In genomic region chr17:81564778-81565177, GRCh38 we compare ENCODE assay signal across 1 cellular context.
TF ChIP-seq lines count a peak whose summit lies in the region.

No MANE protein-coding gene starts in this region.

TF ChIP-seq in IMR-90, 13 proteins besides CTCF, POLR2A, EP300 and RAD21:
- TF ChIP-seq USF2 (IDR thresholded peaks at IDR 0.05; ENCODE audit: low read depth, low read length) (no peak), SMC3 (IDR thresholded peaks at IDR 0.05; ENCODE audit: low read depth, low read length) (no peak), CEBPB (IDR thresholded peaks at IDR 0.05; ENCODE audit: low read depth, low read length) (no peak), RCOR1 (IDR thresholded peaks at IDR 0.05; ENCODE audit: insufficient replicate concordance, low read length) (no peak), BHLHE40 (IDR thresholded peaks at IDR 0.05; ENCODE audit: low read depth, low read length) (no peak), MAFK (IDR thresholded peaks at IDR 0.05; ENCODE audit: low read depth, low read length) (no peak), MAZ (IDR thresholded peaks at IDR 0.05; ENCODE audit: borderline replicate concordance, low read depth, low read length) (no peak), FOS (IDR thresholded peaks at IDR 0.05; ENCODE audit: low read depth, low read length) (no peak), MXI1 (IDR thresholded peaks at IDR 0.05; ENCODE audit: borderline replicate concordance, low read depth, low read length) (no peak), CHD1 (IDR thresholded peaks at IDR 0.05; ENCODE audit: low read depth, low read length) (no peak), ELK1 (IDR thresholded peaks at IDR 0.05; ENCODE audit: borderline replicate concordance, low read depth, low read length) (no peak), RFX5 (IDR thresholded peaks at IDR 0.05; ENCODE audit: low read depth, low read length) (no peak), NFE2L2 (IDR thresholded peaks at IDR 0.05; ENCODE audit: low read depth, low read length) (no peak)
